8 cellular contexts compared by ENCODE assay signal in genomic region chr6:7137335-7138106, GRCh38. TPM values are rescaled to one million over a fixed set of nuclear protein-coding genes. Genes with fewer than 3 reads are reported as not detected.
A peak's percentile ranks its signal among the peaks of the same experiment; 100 is the strongest.
DNase-seq lines count a peak whose midpoint lies in the region; ATAC-seq and TF ChIP-seq lines count a peak whose summit lies in the region.

No MANE protein-coding gene starts in this region.

- H2BK120ac ChIP-seq in IMR-90 (ENCODE audit: low read depth, low read length) = peak overlapping the region; percentile 41; the same call in 1 of the 2 replicates

- H4K8ac ChIP-seq in IMR-90 (ENCODE audit: low read depth in 2 of 2, low read length in 2 of 2) = peak overlapping the region; percentile 30 to 68

- H3K9me3 ChIP-seq in Caco-2 (no peaks in the 10 kb centered on the region), IMR-90 (ENCODE audit: control insufficient read depth, insufficient read depth, low read length) (no peaks in the 10 kb centered on the region)

- peak overlapping the region; percentile 31 for H4K5ac ChIP-seq in IMR-90 (ENCODE audit: low read depth, low read length)

- H3K27ac Mint-ChIP-seq in Caco-2 (ENCODE audit: unreplicated experiment) = peak overlapping the region; percentile 35

- H4K20me1 ChIP-seq in IMR-90 (ENCODE audit: insufficient read depth, low read length) = peaks cover 33% of the 10 kb centered on the region

- H3K4me1 ChIP-seq in Caco-2 = peaks cover 46% of the 10 kb centered on the region
- H3K4me1 ChIP-seq in IMR-90 (ENCODE audit: control insufficient read depth, insufficient read depth, low read length) = peaks cover 14% of the 10 kb centered on the region

- no CpG with 5 or more reads among the region's 11 CpGs for WGBS in IMR-90 (ENCODE audit: extremely low coverage in 2 of 2, insufficient read length in 1 of 2), 2 experiments

- DNase-seq in Caco-2 (no peak), IMR-90 (peak; percentile 77), choroid plexus epithelial cell (ENCODE audit: low read depth) (peak; percentile 71), midbrain (lab: John Stamatoyannopoulos, UW) (peak; percentile 17), DMS153 (lab: John Stamatoyannopoulos, UW) (no peak)
- peak; percentile 72 for DNase-seq in stimulated activated naive CD8-positive, alpha-beta T cell treated with anti-CD3 and anti-CD28 coated beads, Interleukin-15, Interleukin-2, amounts not matched to agents 100 U/mL and 50 U/mL, for 24 hours

- peak overlapping the region; percentile 47 for H2AK5ac ChIP-seq in IMR-90 (ENCODE audit: low read depth, low read length)

- H2AK9ac ChIP-seq in IMR-90 (replicated peaks; ENCODE audit: low read depth, low read length, poor library complexity) = peak overlapping the region; percentile 90

- TF ChIP-seq CTCF in Caco-2 (IDR thresholded peaks at IDR 0.05; ENCODE audit: insufficient read depth in 1 of 2, low read depth in 1 of 2, low read length in 1 of 2, severe bottlenecking in 1 of 2, unreplicated experiment in 1 of 2) = no peak
- TF ChIP-seq CTCF in IMR-90 (conservative IDR thresholded peaks at IDR 0.05; ENCODE audit: low read depth, low read length) = no peak
- no peak for TF ChIP-seq CTCF in WI38 (IDR thresholded peaks at IDR 0.05; ENCODE audit: low read depth, low read length)
- no peak for TF ChIP-seq CTCF in choroid plexus epithelial cell (conservative IDR thresholded peaks at IDR 0.05; ENCODE audit: low read depth, low read length)

- H3K9me1 ChIP-seq in IMR-90 (ENCODE audit: insufficient read depth, low read length) = peaks cover 14% of the 10 kb centered on the region

- no peak overlapping the region for H3K4me3 ChIP-seq in Caco-2 (ENCODE audit: low read depth, low read length)
- peak overlapping the region; percentile 41 for H3K4me3 ChIP-seq in IMR-90 (ENCODE audit: insufficient read depth, low read depth, low read length)
- peak overlapping the region; percentile 40 for H3K4me3 ChIP-seq in WI38 (ENCODE audit: low read depth, low read length)
- H3K4me3 ChIP-seq in choroid plexus epithelial cell (ENCODE audit: low read depth, low read length) = peak overlapping the region; percentile 15

- peak overlapping the region; percentile 54 for H2AFZ ChIP-seq in IMR-90 (replicated peaks; ENCODE audit: low read length, poor library complexity)

- peak overlapping the region; percentile 90 for H3K23ac ChIP-seq in IMR-90 (ENCODE audit: low read depth, low read length)

- H3K27me3 ChIP-seq in Caco-2 (replicated peaks; ENCODE audit: control insufficient read depth, insufficient read depth, low read length) (no peaks in the 10 kb centered on the region), IMR-90 (ENCODE audit: control insufficient read depth, insufficient read depth, low read length) (no peaks in the 10 kb centered on the region)

- no peak overlapping the region for H2BK20ac ChIP-seq in IMR-90 (ENCODE audit: low read depth, low read length)

- no peak overlapping the region for H3K4me3 Mint-ChIP-seq in Caco-2 (ENCODE audit: unreplicated experiment)

- H3K18ac ChIP-seq in IMR-90 (ENCODE audit: low read depth, low read length) = peak overlapping the region; percentile 16; the same call in 1 of the 2 replicates

- dilution Hi-C loops in IMR-90 (cut with HindIII; ENCODE audit: low sequenced_read_pairs, unreplicated experiment) = no loop called here

- ATAC-seq in GM21447 (IDR thresholded peaks at IDR 0.05; ENCODE audit: unreplicated experiment) (peak; percentile 39), IMR-90 (ENCODE audit: low read depth) (peak; percentile 73)
- peak; percentile 79 for ATAC-seq in stimulated activated naive CD8-positive, alpha-beta T cell treated with anti-CD3 and anti-CD28 coated beads, Interleukin-15, Interleukin-2, amounts not matched to agents 100 U/mL and 50 U/mL, for 24 hours

- peak; percentile 8; the same call in 1 of the 2 replicates for TF ChIP-seq RAD21 in IMR-90 (IDR thresholded peaks at IDR 0.05; ENCODE audit: low read length)

- H2BK15ac ChIP-seq in IMR-90 (ENCODE audit: low read depth, low read length) = no peak overlapping the region; the same call in 2 of the 3 replicates

- peak overlapping the region; percentile 54; the same call in 1 of the 2 replicates for H3K9ac ChIP-seq in IMR-90 (ENCODE audit: low read depth, low read length)

- H3K4me1 Mint-ChIP-seq in Caco-2 (ENCODE audit: low read depth, unreplicated experiment) = peaks cover 22% of the 10 kb centered on the region

- H3K56ac ChIP-seq in IMR-90 (ENCODE audit: extremely low read depth, insufficient read depth, low read length) = peak overlapping the region; percentile 55; the same call in 1 of the 2 replicates

- peak overlapping the region; percentile 66 for H3K27ac ChIP-seq in IMR-90 (ENCODE audit: insufficient read depth, low read length)

- H3K27me3 Mint-ChIP-seq in Caco-2 (ENCODE audit: insufficient read depth, unreplicated experiment) = no peaks in the 10 kb centered on the region

- no peaks in the 10 kb centered on the region for H3K9me3 Mint-ChIP-seq in Caco-2 (ENCODE audit: unreplicated experiment)

- no peaks in the 10 kb centered on the region for H3K36me3 Mint-ChIP-seq in Caco-2 (ENCODE audit: insufficient read depth, unreplicated experiment)

- peak overlapping the region; percentile 88 for H3K4me2 ChIP-seq in IMR-90 (ENCODE audit: low read depth, low read length)

- peaks cover 22 to 69% of the 10 kb centered on the region in 2 experiments for H3K79me1 ChIP-seq in IMR-90 (ENCODE audit: low read depth in 1 of 2, low read length in 2 of 2)

- CTCF ChIA-PET in Caco-2 (lab: Charles Lee) (no interaction called here), IMR-90 (lab: Yijun Ruan, JAX) (interaction anchor here (1.2 kb wide), 1 partner anchor 106 kb away, joined by 4 read pairs; no protein-coding TSS in a partner anchor)

- peak; percentile 71; the same call in 1 of the 2 replicates for TF ChIP-seq POLR2A in IMR-90 (IDR thresholded peaks at IDR 0.05; ENCODE audit: low read depth, low read length)

- POLR2A ChIA-PET in Caco-2 (lab: Charles Lee) (no interaction called here), IMR-90 (lab: Charles Lee; ENCODE audit: unreplicated experiment) (interaction anchor here (0.6 to 0.9 kb wide), 4 partner anchors 9 to 412 kb away, joined by 3 to 6 read pairs (median 4); no protein-coding TSS in a partner anchor)

- BruUV-seq in Caco-2 (replicated peaks; lab: Mats Ljungman, UMichigan) (no TSS peak), IMR-90 (replicated peaks; lab: Mats Ljungman, UMichigan) (no TSS peak)

- H3K36me3 ChIP-seq in Caco-2 (ENCODE audit: control insufficient read depth, insufficient read depth, low read length) (no peaks in the 10 kb centered on the region; the same call in 1 of the 2 replicates), IMR-90 (ENCODE audit: control insufficient read depth, insufficient read depth, low read length) (no peaks in the 10 kb centered on the region)

- H2BK5ac ChIP-seq in IMR-90 (ENCODE audit: low read depth, low read length, poor library complexity, severe bottlenecking) = peak overlapping the region; percentile 53

- peak overlapping the region; percentile 72 for H3K14ac ChIP-seq in IMR-90 (replicated peaks; ENCODE audit: low read depth, low read length)

- intact Hi-C loops in Caco-2 (cut with micrococcal nuclease; ENCODE audit: unreplicated experiment) = no loop called here
- intact Hi-C loops in IMR-90 (cut with micrococcal nuclease) = loop anchor here (2.0 kb wide), 1 partner anchor 29 kb away; no protein-coding TSS in a partner anchor

- H4K91ac ChIP-seq in IMR-90 (ENCODE audit: insufficient read depth, low read depth, low read length) = peak overlapping the region; percentile 57

- in situ Hi-C loops in IMR-90 (cut with MboI; ENCODE audit: low sequenced_read_pairs) = no loop called here

- peak overlapping the region; percentile 84 for H3K4ac ChIP-seq in IMR-90 (ENCODE audit: low read depth, low read length)

TF ChIP-seq in IMR-90, 13 proteins besides CTCF, POLR2A, EP300 and RAD21:
- TF ChIP-seq SMC3 (IDR thresholded peaks at IDR 0.05; ENCODE audit: low read depth, low read length) (no peak), BHLHE40 (IDR thresholded peaks at IDR 0.05; ENCODE audit: low read depth, low read length) (peak; percentile 95), USF2 (IDR thresholded peaks at IDR 0.05; ENCODE audit: low read depth, low read length) (peak; percentile 44; the same call in 1 of the 2 replicates), MAZ (IDR thresholded peaks at IDR 0.05; ENCODE audit: borderline replicate concordance, low read depth, low read length) (no peak)

RNA-seq across cellular contexts. Expression of gene RREB1, which starts 29.8 kb away (rescaled TPM):
- total RNA-seq in Caco-2 (2022) (48.6 and 51.1 TPM in 2 replicates), IMR-90 (2012; rRNA removed) (8.4 and 8.6 TPM in 2 replicates)
- 4.7 and 14.5 TPM in 2 replicates for polyA plus RNA-seq in IMR-90 (2012; rRNA removed)
- polyA plus RNA-seq in IMR-90 (2012; cell fraction: cytosol; rRNA removed) = 2.1 and 2.4 TPM in 2 replicates
- 13.2 and 13.5 TPM in 2 replicates for polyA plus RNA-seq in IMR-90 (2012; cell fraction: nucleus; rRNA removed; ENCODE audit: low replicate concordance)

Comparison
In these comparisons a context has a peak if more than half of its experiments do, and no peak if none do; other contexts are left out.
1. DNase-seq: peak in IMR-90 (single experiment), choroid plexus epithelial cell (single experiment), midbrain (single experiment) and stimulated activated naive CD8-positive, alpha-beta T cell treated with anti-CD3 and anti-CD28 coated beads, Interleukin-15, Interleukin-2, amounts not matched to agents 100 U/mL and 50 U/mL, for 24 hours (single experiment); none in Caco-2 (0 of 2) and DMS153 (single experiment).
2. Peak in every context shown above with its lines, with median percentiles within 50 percentile points of each other: ATAC-seq.